In the genomic region with DNA sequence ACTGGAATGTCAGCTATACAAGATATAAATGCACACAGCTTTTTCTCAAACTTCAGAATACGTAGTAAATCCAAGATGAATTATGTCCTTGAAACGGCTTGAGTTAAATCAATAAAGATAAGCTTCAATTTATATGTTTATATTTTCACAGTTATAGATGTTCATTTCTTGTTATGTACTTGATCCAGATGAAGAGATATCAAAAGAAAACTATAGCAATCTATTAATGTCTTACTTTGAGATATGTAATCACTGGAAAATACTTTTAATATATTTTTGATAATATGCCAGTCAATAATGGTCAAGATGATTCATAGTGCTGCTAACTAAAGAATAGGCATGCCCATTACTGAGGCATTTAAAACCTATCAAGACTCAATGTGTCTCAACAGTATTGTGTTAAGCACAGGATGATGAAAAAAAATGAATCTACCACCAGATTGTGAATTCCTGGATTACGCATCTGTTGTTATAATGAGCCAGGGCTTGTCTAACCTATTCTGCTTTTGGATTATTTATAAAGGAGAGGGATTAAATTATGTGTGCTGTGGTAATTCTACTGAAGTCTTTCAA, we compare ENCODE assay signal across 27 cellular contexts.
DNase-seq lines count a peak whose midpoint lies in the region; FAIRE-seq and TF ChIP-seq lines count a peak whose summit lies in the region.
"Had no signal": no experiment of that assay in that cellular context is flagged by ENCODE, and none has a peak within 500 bp of the region (broad histone marks: within the 10 kb centered on the region; RNA-seq: fewer than 3 reads in every experiment).

No MANE protein-coding gene starts in this region.

- 79% methylated on average over 3 of the region's 3 CpGs for WGBS in mammary epithelial cell (ENCODE audit: low coverage, missing lambda C conversion rate)

- peaks cover 3% of the 10 kb centered on the region for H3K27me3 Mint-ChIP-seq in glutamatergic neuron (ENCODE audit: unreplicated experiment)

- peak overlapping the region; percentile 6 for H3K27ac Mint-ChIP-seq in glutamatergic neuron (ENCODE audit: unreplicated experiment)
- H3K27ac Mint-ChIP-seq: CD4-positive, alpha-beta T cell had no signal

- in situ Hi-C loops in mammary epithelial cell (cut with MboI; ENCODE audit: low sequenced_read_pairs in 2 of 2): no loop called here
- in situ Hi-C loops in GM13977 (cut with MboI; ENCODE audit: low pct_unique_long_range_greater_than_20kb, low sequenced_read_pairs, unreplicated experiment): no loop called here

- H2AFZ ChIP-seq in mammary epithelial cell (ENCODE audit: low read depth, low read length): no peak overlapping the region
- H2AFZ ChIP-seq: PC-9 had no signal

- H3K27me3 ChIP-seq in mammary epithelial cell (ENCODE audit: insufficient read depth, low read length) (no peaks in the 10 kb centered on the region), breast epithelium (no peaks in the 10 kb centered on the region), bronchial epithelial cell (ENCODE audit: control insufficient read depth, insufficient read depth, low read length) (no peaks in the 10 kb centered on the region)
- H3K27me3 ChIP-seq: BLaER1 treated with 17β-estradiol and CSF1 and Interleukin-3, amounts not matched to agents 10 nM and 100 nM; SJSA1 had no signal

- no peak for FAIRE-seq in bronchial epithelial cell (lab: Jason Lieb, UNC)
- FAIRE-seq: A204.1, GM12891, GM19239, H1 had no signal

- H3K4me1 Mint-ChIP-seq in glutamatergic neuron (ENCODE audit: low read depth, unreplicated experiment): peaks cover 12% of the 10 kb centered on the region

- BruUV-seq in mammary epithelial cell (replicated peaks; lab: Mats Ljungman, UMichigan): no TSS peak

- H3K4me1 ChIP-seq in mammary epithelial cell (ENCODE audit: insufficient read depth, low read length) (no peaks in the 10 kb centered on the region), breast epithelium (no peaks in the 10 kb centered on the region)
- H3K4me1 ChIP-seq: SJSA1 had no signal

- H3K27ac ChIP-seq in mammary epithelial cell (ENCODE audit: insufficient read depth, low read depth, low read length) (no peak overlapping the region), breast epithelium (no peak overlapping the region)
- H3K27ac ChIP-seq: BLaER1 treated with 17β-estradiol and CSF1 and Interleukin-3, amounts not matched to agents 10 nM and 100 nM; PC-9; SJSA1 had no signal

- TF ChIP-seq POLR2A in breast epithelium (IDR thresholded peaks at IDR 0.05): no peak

- DNase-seq in mammary epithelial cell (peak; percentile 70), breast epithelium (ENCODE audit: low spot score in 2 of 2) (no peak), bronchial epithelial cell (ENCODE audit: low read depth) (peak; percentile 60), glutamatergic neuron (no peak), GM13977 (ENCODE audit: low spot score) (no peak), activated gamma-delta T cell treated with Interleukin-2 at 50 U/mL for 16 hours (no peak), head of caudate nucleus (no peak)
- DNase-seq: CD4-positive, alpha-beta T cell; DMS79; GF-D8; HCEC 1CT; IMR-90; KG1; MM.1S; NCI-H1048; NCI-H1417; NCI-H1694; NCI-H2029 treated with DMSO at 0.1 percent for 48 hours; NCI-H446 treated with DMSO at 0.1 percent for 48 hours; PC-9; Right ventricle myocardium superior had no signal

- no peak overlapping the region for H3K9ac ChIP-seq in mammary epithelial cell (ENCODE audit: insufficient read depth, low read length)
- H3K9ac ChIP-seq: BLaER1 treated with 17β-estradiol and CSF1 and Interleukin-3, amounts not matched to agents 10 nM and 100 nM had no signal

- no peak overlapping the region for H3K4me2 ChIP-seq in mammary epithelial cell (ENCODE audit: insufficient read depth, low read depth, low read length)
- H3K4me2 ChIP-seq: BLaER1 treated with 17β-estradiol and CSF1 and Interleukin-3, amounts not matched to agents 10 nM and 100 nM; PC-9 had no signal

- no peaks in the 10 kb centered on the region for H3K79me2 ChIP-seq in mammary epithelial cell (ENCODE audit: insufficient read depth, low read length)

- H3K36me3 ChIP-seq in mammary epithelial cell (ENCODE audit: insufficient read depth, low read length) (no peaks in the 10 kb centered on the region), breast epithelium (no peaks in the 10 kb centered on the region), bronchial epithelial cell (ENCODE audit: control insufficient read depth, insufficient read depth, low read length) (no peaks in the 10 kb centered on the region)
- H3K36me3 ChIP-seq: BLaER1 treated with 17β-estradiol and CSF1 and Interleukin-3, amounts not matched to agents 10 nM and 100 nM; SJSA1 had no signal

- no peak for TF ChIP-seq CTCF in mammary epithelial cell (conservative IDR thresholded peaks at IDR 0.05 in 1 of 2, IDR thresholded peaks at IDR 0.05 in 1 of 2; ENCODE audit: extremely low read depth in 1 of 2, insufficient read depth in 1 of 2, low read depth in 1 of 2, low read length in 2 of 2)
- no peak for TF ChIP-seq CTCF in breast epithelium (IDR thresholded peaks at IDR 0.05)
- TF ChIP-seq CTCF in bronchial epithelial cell (IDR thresholded peaks at IDR 0.05; ENCODE audit: insufficient read depth, low read length, severe bottlenecking): no peak
- TF ChIP-seq CTCF in glutamatergic neuron (IDR thresholded peaks at IDR 0.05; ENCODE audit: partially characterized antibody, unreplicated experiment): no peak
- TF ChIP-seq CTCF in GM13977 (IDR thresholded peaks at IDR 0.05; ENCODE audit: extremely low read depth, insufficient read depth, missing control alignments): no peak

- H3K4me3 ChIP-seq in mammary epithelial cell (replicated peaks in 1 of 3; ENCODE audit: insufficient read depth in 1 of 3, low read depth in 2 of 3, low read length in 3 of 3) (no peak overlapping the region), breast epithelium (no peak overlapping the region), bronchial epithelial cell (ENCODE audit: low read depth, low read length) (no peak overlapping the region)
- H3K4me3 ChIP-seq: BLaER1 treated with 17β-estradiol and CSF1 and Interleukin-3, amounts not matched to agents 10 nM and 100 nM; PC-9; SJSA1 had no signal

- dilution Hi-C loops in mammary epithelial cell (cut with HindIII; ENCODE audit: low sequenced_read_pairs): no loop called here

- no peak overlapping the region for H3K4me3 Mint-ChIP-seq in glutamatergic neuron (ENCODE audit: unreplicated experiment)
- H3K4me3 Mint-ChIP-seq: CD4-positive, alpha-beta T cell had no signal

- no peaks in the 10 kb centered on the region for H3K36me3 Mint-ChIP-seq in glutamatergic neuron (ENCODE audit: unreplicated experiment)

- no peaks in the 10 kb centered on the region for H3K9me3 Mint-ChIP-seq in glutamatergic neuron (ENCODE audit: unreplicated experiment)

- H3K9me3 ChIP-seq in mammary epithelial cell (replicated peaks; ENCODE audit: insufficient read depth, low read length) (no peaks in the 10 kb centered on the region), breast epithelium (no peaks in the 10 kb centered on the region)
- H3K9me3 ChIP-seq: BLaER1 treated with 17β-estradiol and CSF1 and Interleukin-3, amounts not matched to agents 10 nM and 100 nM; SJSA1 had no signal

- intact Hi-C loops in mammary epithelial cell (cut with micrococcal nuclease) (no loop called here), breast epithelium (cut with DNase I; ENCODE audit: low total_unique reads) (no loop called here), head of caudate nucleus (cut with DNase I) (no loop called here)

- no peaks in the 10 kb centered on the region for H4K20me1 ChIP-seq in mammary epithelial cell (ENCODE audit: insufficient read depth, low read length)
- H4K20me1 ChIP-seq: BLaER1 treated with 17β-estradiol and CSF1 and Interleukin-3, amounts not matched to agents 10 nM and 100 nM had no signal

- CTCF ChIA-PET in mammary epithelial cell (lab: Charles Lee; ENCODE audit: low non-redundant PET): no interaction called here

Comparison
In these comparisons a context has a peak if more than half of its experiments do, and no peak if none do; other contexts are left out.
1. DNase-seq: peak in mammary epithelial cell (single experiment) and bronchial epithelial cell (single experiment); none in breast epithelium (0 of 2), glutamatergic neuron (single experiment), GM13977 (single experiment), activated gamma-delta T cell treated with Interleukin-2 at 50 U/mL for 16 hours (single experiment) and head of caudate nucleus (0 of 42).